Comparison of ENCODE assay signal across 18 cellular contexts in the genomic region with DNA sequence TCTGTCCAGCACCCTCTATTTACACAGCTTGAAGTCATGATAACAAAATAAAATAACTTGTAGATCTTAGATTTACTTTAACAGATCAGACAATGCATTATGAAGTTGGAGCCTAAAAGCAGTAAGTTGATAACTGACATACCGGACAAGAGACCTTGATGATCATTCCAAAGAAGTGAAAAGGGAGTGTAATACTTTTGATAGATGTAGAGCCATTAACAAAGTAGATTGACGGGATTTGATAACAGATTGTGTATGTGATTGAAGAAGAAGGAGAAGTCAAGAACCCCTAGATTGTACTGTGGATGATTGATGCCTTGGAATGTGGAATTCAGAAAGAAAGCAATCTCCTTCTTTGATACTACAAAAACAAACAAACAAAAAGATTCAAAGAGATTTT.
DNase-seq lines count a peak whose midpoint lies in the region; ATAC-seq, FAIRE-seq and TF ChIP-seq lines count a peak whose summit lies in the region.
"Had no signal": no experiment of that assay in that cellular context is flagged by ENCODE, and none has a peak within 500 bp of the region (broad histone marks: within the 10 kb centered on the region; RNA-seq: fewer than 3 reads in every experiment).

No MANE protein-coding gene starts in this region.

- no peak for TF ChIP-seq POLR2A in endothelial cell of umbilical vein (IDR thresholded peaks at IDR 0.05; ENCODE audit: low read depth, low read length)

- H3K9me1 ChIP-seq in endothelial cell of umbilical vein (replicated peaks; ENCODE audit: control insufficient read depth, extremely low read depth, insufficient read depth, low read length), result no peaks in the 10 kb centered on the region

- intact Hi-C loops in endothelial cell of umbilical vein (cut with micrococcal nuclease), result loop anchor here (5.0 kb wide), 1 partner anchor 52 kb away; no protein-coding TSS in a partner anchor

- H3K27ac ChIP-seq in SK-N-SH (ENCODE audit: low read depth in 2 of 2, low read length in 1 of 2) (no peak overlapping the region), endothelial cell of umbilical vein (ENCODE audit: insufficient read depth, low read depth, low read length) (no peak overlapping the region)
- H3K27ac ChIP-seq: 22Rv1 had no signal

- H3K36me3 ChIP-seq in SK-N-SH (replicated peaks in 1 of 2; ENCODE audit: control insufficient read depth in 1 of 2, insufficient read depth in 2 of 2, low read length in 1 of 2) (no peaks in the 10 kb centered on the region), endothelial cell of umbilical vein (ENCODE audit: control insufficient read depth in 2 of 2, extremely low read depth in 1 of 2, insufficient read depth in 2 of 2, low read length in 2 of 2) (no peaks in the 10 kb centered on the region), BE2C (no peaks in the 10 kb centered on the region)
- H3K36me3 ChIP-seq: HAP-1 had no signal

- no peak overlapping the region for H2AFZ ChIP-seq in SK-N-SH (ENCODE audit: low read depth)
- H2AFZ ChIP-seq in endothelial cell of umbilical vein (ENCODE audit: low read depth, low read length), result no peak overlapping the region

- peaks cover 0 to 7% of the 10 kb centered on the region in 2 experiments; a peak in 2 of 4 replicates for H3K4me1 ChIP-seq in SK-N-SH (ENCODE audit: control insufficient read depth in 1 of 2, insufficient read depth in 2 of 2, low read depth in 1 of 2, low read length in 1 of 2)
- H3K4me1 ChIP-seq in endothelial cell of umbilical vein (ENCODE audit: control insufficient read depth, extremely low read depth, insufficient read depth, low read length), result peaks cover 5% of the 10 kb centered on the region
- peaks cover 5% of the 10 kb centered on the region; the same call in 1 of the 2 replicates for H3K4me1 ChIP-seq in BE2C
- H3K4me1 ChIP-seq: HAP-1 had no signal

- H3K9me2 ChIP-seq in SK-N-SH, result no peaks in the 10 kb centered on the region

- TF ChIP-seq RAD21 in SK-N-SH (IDR thresholded peaks at IDR 0.05; ENCODE audit: low read length), result no peak

- CTCF ChIA-PET in SK-N-SH (lab: Yijun Ruan, JAX) (no interaction called here), endothelial cell of umbilical vein (lab: Charles Lee) (no interaction called here)

- no peaks in the 10 kb centered on the region for H3K9me3 ChIP-seq in SK-N-SH
- no peaks in the 10 kb centered on the region for H3K9me3 ChIP-seq in endothelial cell of umbilical vein (replicated peaks; ENCODE audit: control insufficient read depth, insufficient read depth, low read length)
- H3K9me3 ChIP-seq in BE2C, result no peaks in the 10 kb centered on the region
- H3K9me3 ChIP-seq: HAP-1 had no signal

- H3K4me2 ChIP-seq in SK-N-SH (no peak overlapping the region), endothelial cell of umbilical vein (ENCODE audit: insufficient read depth, low read length) (no peak overlapping the region)

- no peak for FAIRE-seq in endothelial cell of umbilical vein (lab: Jason Lieb, UNC)
- FAIRE-seq: D721Med, GM19239, H1 had no signal

- dilution Hi-C loops in endothelial cell of umbilical vein (cut with MboI; ENCODE audit: extremely low pct_ligation_motif_present, low sequenced_read_pairs), result no loop called here

- BruUV-seq in endothelial cell of umbilical vein (replicated peaks; lab: Mats Ljungman, UMichigan), result no TSS peak

- POLR2A ChIA-PET in SK-N-SH (lab: Yijun Ruan, JAX), result no interaction called here
- POLR2A ChIA-PET in endothelial cell of umbilical vein (lab: Charles Lee), result no interaction called here

- H3K4me3 ChIP-seq in SK-N-SH (ENCODE audit: low read depth in 2 of 2, low read length in 1 of 2) (no peak overlapping the region), endothelial cell of umbilical vein (replicated peaks in 1 of 3; ENCODE audit: insufficient read depth in 1 of 3, low read depth in 1 of 3, low read length in 3 of 3) (no peak overlapping the region), BE2C (ENCODE audit: low read depth, low read length) (no peak overlapping the region)
- H3K4me3 ChIP-seq: HAP-1 had no signal

- H3K79me2 ChIP-seq in SK-N-SH (ENCODE audit: insufficient read depth), result no peaks in the 10 kb centered on the region
- no peaks in the 10 kb centered on the region for H3K79me2 ChIP-seq in endothelial cell of umbilical vein (ENCODE audit: control insufficient read depth, insufficient read depth, low read length)

- 75% methylated on average over 2 of the region's 2 CpGs for WGBS in SK-N-SH (ENCODE audit: low lambda C conversion rate)

- TF ChIP-seq CTCF in SK-N-SH (IDR thresholded peaks at IDR 0.05) (no peak), endothelial cell of umbilical vein (IDR thresholded peaks at IDR 0.05; ENCODE audit: extremely low read depth in 1 of 2, insufficient read depth in 1 of 2, low read depth in 1 of 2, low read length in 2 of 2) (no peak), BE2C (IDR thresholded peaks at IDR 0.05; ENCODE audit: low read depth, low read length) (no peak)

- peaks cover 5% of the 10 kb centered on the region for H3F3A ChIP-seq in SK-N-SH (replicated peaks; ENCODE audit: insufficient read depth)

- DNase-seq in SK-N-SH (no peak), NCI-H460 (ENCODE audit: extremely low read depth, low read depth) (peak; percentile 35), endothelial cell of umbilical vein (ENCODE audit: low read depth, low spot score) (peak; percentile 11), BE2C (no peak)
- DNase-seq: ACHN; C1 segment of cervical spinal cord; CD4-positive, alpha-beta T cell; GF-D8; HFFc6; KBM-7 had no signal

- H4K20me1 ChIP-seq in SK-N-SH (ENCODE audit: insufficient read depth) (no peaks in the 10 kb centered on the region), endothelial cell of umbilical vein (replicated peaks; ENCODE audit: control insufficient read depth, extremely low read depth, insufficient read depth, low read length) (no peaks in the 10 kb centered on the region)

- H3K9ac ChIP-seq in SK-N-SH (no peak overlapping the region), endothelial cell of umbilical vein (replicated peaks; ENCODE audit: extremely low read depth, insufficient read depth, low read length) (no peak overlapping the region)

- TF ChIP-seq EP300 in SK-N-SH (IDR thresholded peaks at IDR 0.05; ENCODE audit: borderline replicate concordance in 1 of 2, low read depth in 1 of 2, low read length in 1 of 2), result no peak

- H3K27me3 ChIP-seq in SK-N-SH (ENCODE audit: insufficient read depth) (no peaks in the 10 kb centered on the region), endothelial cell of umbilical vein (ENCODE audit: control insufficient read depth in 2 of 2, insufficient read depth in 2 of 2, low read length in 2 of 2) (no peaks in the 10 kb centered on the region), BE2C (no peaks in the 10 kb centered on the region)

- ATAC-seq in SK-N-SH treated with all-trans-retinoic acid at 6 μM for 48 hours (no peak), HG03095 (IDR thresholded peaks at IDR 0.05; ENCODE audit: unreplicated experiment) (no peak), HG02642 (IDR thresholded peaks at IDR 0.05; ENCODE audit: poor library complexity, unreplicated experiment) (no peak)

TF ChIP-seq in SK-N-SH treated with all-trans-retinoic acid at 6 μM for 48 hours, 23 proteins besides CTCF, POLR2A, EP300 and RAD21:
- TF ChIP-seq PPARA (CRISPR knock-in tag; IDR thresholded peaks at IDR 0.05; ENCODE audit: borderline replicate concordance), result no peak
- peak; percentile 11; the same call in 1 of the 2 replicates for TF ChIP-seq ISL1 (CRISPR knock-in tag; IDR thresholded peaks at IDR 0.05)
- TF ChIP-seq ZFP30 (CRISPR knock-in tag; IDR thresholded peaks at IDR 0.05), result no peak

TF ChIP-seq in SK-N-SH, 30 proteins besides CTCF, POLR2A, EP300 and RAD21:
- TF ChIP-seq FOSL2 (IDR thresholded peaks at IDR 0.05; ENCODE audit: borderline replicate concordance, low read depth), result no peak
- TF ChIP-seq YY1 (IDR thresholded peaks at IDR 0.05; ENCODE audit: low read depth), result no peak
- no peak for TF ChIP-seq TAF1 (IDR thresholded peaks at IDR 0.05; ENCODE audit: borderline replicate concordance, low read depth, low read length)
- TF ChIP-seq FOXM1 (IDR thresholded peaks at IDR 0.05; ENCODE audit: low read depth), result no peak
- no peak for TF ChIP-seq JUND (IDR thresholded peaks at IDR 0.05)
- TF ChIP-seq NFIC (IDR thresholded peaks at IDR 0.05; ENCODE audit: borderline replicate concordance), result no peak
- no peak for TF ChIP-seq NRF1 (IDR thresholded peaks at IDR 0.05; ENCODE audit: low read depth, low read length)
- TF ChIP-seq TCF12 (IDR thresholded peaks at IDR 0.05), result no peak

TF ChIP-seq in endothelial cell of umbilical vein, 7 proteins besides CTCF, POLR2A, EP300 and RAD21:
- TF ChIP-seq GATA2 (IDR thresholded peaks at IDR 0.05; ENCODE audit: insufficient read depth, insufficient read length, low read depth, low read length) (no peak), POLR2AphosphoS5 (IDR thresholded peaks at IDR 0.05; ENCODE audit: insufficient read depth, low read depth, low read length) (no peak), EZH2 (IDR thresholded peaks at IDR 0.05; ENCODE audit: borderline replicate concordance, low read depth, low read length, severe bottlenecking) (no peak), MYC (IDR thresholded peaks at IDR 0.05; ENCODE audit: low read depth, low read length) (no peak), FOS (IDR thresholded peaks at IDR 0.05; ENCODE audit: borderline replicate concordance, insufficient read depth, low read length) (no peak), JUN (IDR thresholded peaks at IDR 0.05; ENCODE audit: borderline replicate concordance, insufficient read depth, insufficient read length, low read depth) (no peak)
- TF ChIP-seq, protein P1, sequence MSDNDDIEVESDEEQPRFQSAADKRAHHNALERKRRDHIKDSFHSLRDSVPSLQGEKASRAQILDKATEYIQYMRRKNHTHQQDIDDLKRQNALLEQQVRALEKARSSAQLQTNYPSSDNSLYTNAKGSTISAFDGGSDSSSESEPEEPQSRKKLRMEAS (IDR thresholded peaks at IDR 0.05; ENCODE audit: insufficient read depth, insufficient read length), result no peak

Comparison
In these comparisons a context has a peak if more than half of its experiments do, and no peak if none do; other contexts are left out.
1. DNase-seq: peak in NCI-H460 (single experiment) and endothelial cell of umbilical vein (single experiment); none in SK-N-SH (single experiment) and BE2C (single experiment).